8 cellular contexts compared by ENCODE assay signal in the genomic region with DNA sequence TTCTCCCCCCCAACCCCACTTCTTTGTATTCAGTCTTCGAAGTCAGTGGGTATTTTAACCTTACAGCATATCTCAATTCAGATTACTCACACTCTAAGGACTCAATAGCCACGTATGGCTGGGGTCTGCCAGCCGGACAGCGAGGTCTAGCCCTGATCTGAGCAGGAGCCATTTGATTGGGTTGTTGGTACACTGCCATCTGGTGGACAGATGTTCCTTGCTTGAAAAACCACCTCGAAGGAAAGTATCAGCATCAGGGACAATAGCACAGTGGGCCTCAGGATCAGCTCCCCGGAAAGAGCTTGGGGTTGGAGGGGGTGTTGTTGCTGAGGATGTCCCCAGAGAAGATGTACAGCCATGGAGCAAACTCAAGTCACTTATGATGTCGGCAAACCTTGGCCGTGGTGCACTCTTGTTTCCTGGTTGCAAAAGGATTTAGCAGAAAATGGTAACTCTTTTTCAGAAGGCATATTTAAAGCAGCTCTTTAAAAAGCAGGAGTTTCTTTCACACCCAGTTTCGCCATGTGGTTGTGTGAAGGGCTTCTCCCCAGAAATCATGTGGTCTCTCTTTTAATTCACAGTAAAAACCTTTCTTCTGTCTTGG. TPM values are rescaled to one million over a fixed set of nuclear protein-coding genes. Genes with fewer than 3 reads are reported as not detected.
DNase-seq lines count a peak whose midpoint lies in the region; ATAC-seq and TF ChIP-seq lines count a peak whose summit lies in the region.

No MANE protein-coding gene starts in this region.

- peaks cover 26% of the 10 kb centered on the region for H3K27me3 Mint-ChIP-seq in activated CD4-positive, alpha-beta T cell treated with anti-CD3 and anti-CD28 coated beads, Interleukin-2, amount 10 ng/mL, durations not matched to agents 24 days and 14 days

- no peaks in the 10 kb centered on the region for H3K27me3 ChIP-seq in right lobe of liver

- H3K4me1 Mint-ChIP-seq in activated CD4-positive, alpha-beta T cell treated with anti-CD3 and anti-CD28 coated beads, Interleukin-2, amount 10 ng/mL, durations not matched to agents 24 days and 14 days, result peaks cover 6% of the 10 kb centered on the region

- 14% methylated on average over 8 of the region's 9 CpGs for WGBS in right lobe of liver (ENCODE audit: insufficient coverage, low coverage, low lambda C conversion rate, missing lambda C conversion rate)

- H3K4me1 ChIP-seq in right lobe of liver, result no peaks in the 10 kb centered on the region

- no peak overlapping the region for H3K27ac Mint-ChIP-seq in activated CD4-positive, alpha-beta T cell treated with anti-CD3 and anti-CD28 coated beads, Interleukin-2, amount 10 ng/mL, durations not matched to agents 24 days and 14 days

- H3K36me3 ChIP-seq in right lobe of liver, result no peaks in the 10 kb centered on the region

- peak; percentile 62 to 82 (median 78) for TF ChIP-seq CTCF in right lobe of liver (IDR thresholded peaks at IDR 0.05)

- no peak overlapping the region for H3K4me3 ChIP-seq in right lobe of liver

- no peak overlapping the region for H3K4me3 Mint-ChIP-seq in activated CD4-positive, alpha-beta T cell treated with anti-CD3 and anti-CD28 coated beads, Interleukin-2, amount 10 ng/mL, durations not matched to agents 24 days and 14 days

- intact Hi-C loops in activated CD4-positive, alpha-beta T cell treated with anti-CD3 and anti-CD28 coated beads, Interleukin-2, amount 10 ng/mL, durations not matched to agents 24 days and 14 days (cut with micrococcal nuclease), result loop anchor here (1.0 to 5.0 kb wide), 4 partner anchors 84 to 321 kb away; no protein-coding TSS in a partner anchor
- intact Hi-C loops in right lobe of liver (cut with DNase I), result loop anchor here in 1 of 2 donors (10.0 kb wide), 1 partner anchor 316 kb away; a partner anchor contains a TSS

- DNase-seq in DMS53 treated with DMSO at 0.1 percent for 48 hours (lab: John Stamatoyannopoulos, UW; ENCODE audit: unreplicated experiment), result peak; percentile 11
- DNase-seq in NCI-H524 treated with DMSO at 0.1 percent for 48 hours (lab: John Stamatoyannopoulos, UW), result peak; percentile 14
- peak; percentile 85 for DNase-seq in activated CD4-positive, alpha-beta T cell treated with anti-CD3 and anti-CD28 coated beads, Interleukin-2, amount 10 ng/mL, durations not matched to agents 24 days and 14 days
- DNase-seq in dermis blood vessel endothelial cell, result peak; percentile 87
- DNase-seq in right lobe of liver, result peak in 1 of 3 donors; percentile 65
- DNase-seq in stimulated activated CD8-positive, alpha-beta memory T cell treated with anti-CD3 and anti-CD28 coated beads, Interleukin-4, amount 100 ng/mL, for 24 hours (ENCODE audit: low read depth), result peak; percentile 9
- DNase-seq in NCI-H187 treated with DMSO at 0.1 percent for 48 hours (lab: John Stamatoyannopoulos, UW), result no peak

- ATAC-seq in HG02759 (IDR thresholded peaks at IDR 0.05; ENCODE audit: unreplicated experiment) (peak; percentile 65), right lobe of liver (peak; percentile 79 to 84 (median 82))

- no peaks in the 10 kb centered on the region for H3K9me3 Mint-ChIP-seq in activated CD4-positive, alpha-beta T cell treated with anti-CD3 and anti-CD28 coated beads, Interleukin-2, amount 10 ng/mL, durations not matched to agents 24 days and 14 days

- no peaks in the 10 kb centered on the region for H3K36me3 Mint-ChIP-seq in activated CD4-positive, alpha-beta T cell treated with anti-CD3 and anti-CD28 coated beads, Interleukin-2, amount 10 ng/mL, durations not matched to agents 24 days and 14 days (ENCODE audit: low read depth)

- no peaks in the 10 kb centered on the region for H3K9me3 ChIP-seq in right lobe of liver

- no peak for TF ChIP-seq POLR2A in right lobe of liver (IDR thresholded peaks at IDR 0.05)

- H3K27ac ChIP-seq in right lobe of liver, result no peak overlapping the region

RNA-seq across cellular contexts. Expression of a gene that starts 31.7 kb away (rescaled TPM):
- 0.07 TPM in 1 of 2 replicates, not detected in the other for total RNA-seq in activated CD4-positive, alpha-beta T cell treated with anti-CD3 and anti-CD28 coated beads, Interleukin-2, amount 10 ng/mL, durations not matched to agents 24 days and 14 days
- total RNA-seq in dermis blood vessel endothelial cell (not detected in 2 replicates), right lobe of liver (under 1 TPM in 5 of 6 experiments, not detected in 1; 0.10 to 0.27 (median 0.25) TPM)
